Comparison of ENCODE assay signal across 25 cellular contexts in genomic region chr17:45824901-45825492, GRCh38. TPM values are rescaled to one million over a fixed set of nuclear protein-coding genes. Genes with fewer than 3 reads are reported as not detected.
A peak's percentile ranks its signal among the peaks of the same experiment; 100 is the strongest.
DNase-seq lines count a peak whose midpoint lies in the region.
"Had no signal": no experiment of that assay in that cellular context is flagged by ENCODE, and none has a peak within 500 bp of the region (broad histone marks: within the 10 kb centered on the region; RNA-seq: fewer than 3 reads in every experiment).

No MANE protein-coding gene starts in this region.

- DNase-seq in NCI-H1417 (lab: John Stamatoyannopoulos, UW) (peak in 2 of 3 experiments; percentile 14 to 41), NCI-H1417 treated with DMSO at 0.1 percent for 48 hours (lab: John Stamatoyannopoulos, UW) (no peak), NCI-H82 treated with DMSO at 0.1 percent for 48 hours (lab: John Stamatoyannopoulos, UW; ENCODE audit: unreplicated experiment) (peak; percentile 80), A172 (ENCODE audit: low spot score) (no peak), mucosa of gallbladder (ENCODE audit: low spot score) (no peak), epidermal melanocyte (ENCODE audit: insufficient read length, low spot score) (no peak)
- DNase-seq: ACHN; BE2C; CD8-positive, alpha-beta memory T cell; DMS153; DND-41; Kasumi-1; MV-4-11; NCI-H1105; NCI-H2029; NCI-H446; NCI-H524 treated with DMSO at 0.1 percent for 48 hours; SHP77 treated with DMSO at 0.1 percent for 48 hours had no signal

- peak overlapping the region; percentile 96 for H3K27ac ChIP-seq in layer of hippocampus (ENCODE audit: low read depth, low read length)
- H3K27ac ChIP-seq: 22Rv1, RWPE1 had no signal

- H3K27me3 ChIP-seq in layer of hippocampus (ENCODE audit: control insufficient read depth, insufficient read depth, low read length): peaks cover 2% of the 10 kb centered on the region
- H3K27me3 ChIP-seq: BE2C had no signal

RNA-seq across cellular contexts. Expression of gene SPPL2C, which starts 19.7 kb away (rescaled TPM):
- not detected in 2 replicates for total RNA-seq in A172 (2014; rRNA removed; shearing (Covaris generic))
- total RNA-seq in mucosa of gallbladder: not detected
- total RNA-seq: CD8-positive, alpha-beta memory T cell; H4; HT-29; K562; M059J had no signal

RNA-seq across cellular contexts. Expression of gene CRHR1, which starts 40.9 kb away (rescaled TPM):
- total RNA-seq in A172 (2014; rRNA removed; shearing (Covaris generic)): 0.05 and 0.10 TPM in 2 replicates
- not detected for total RNA-seq in mucosa of gallbladder
- total RNA-seq: CD8-positive, alpha-beta memory T cell; HT-29; K562; M059J had no signal

Comparison
In these comparisons a context has a peak if more than half of its experiments do, and no peak if none do; other contexts are left out.
1. DNase-seq: peak in NCI-H1417 (2 of 3) and NCI-H82 treated with DMSO at 0.1 percent for 48 hours (single experiment); none in NCI-H1417 treated with DMSO at 0.1 percent for 48 hours (single experiment), A172 (single experiment), mucosa of gallbladder (single experiment) and epidermal melanocyte (single experiment).